18 cellular contexts compared by ENCODE assay signal in the genomic region with DNA sequence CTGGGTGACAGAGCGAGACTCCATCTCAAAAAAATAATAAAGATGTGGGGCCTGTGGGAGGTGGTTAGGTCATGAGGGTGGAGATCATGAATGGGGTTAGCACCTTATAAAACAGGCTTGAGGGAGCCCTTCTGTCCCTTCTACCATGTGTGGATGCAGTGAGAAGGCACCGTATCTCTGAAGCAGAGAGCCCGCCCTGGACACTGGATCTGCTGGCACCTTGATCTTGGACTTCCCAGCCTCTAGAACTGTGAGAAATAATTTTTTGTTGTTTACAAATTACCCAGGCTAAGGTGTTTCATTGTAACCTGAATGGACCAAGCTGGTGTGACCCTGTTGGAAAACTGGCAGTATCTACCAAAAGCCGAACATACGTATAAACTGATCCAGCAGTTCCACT.
"Had no signal": no experiment of that assay in that cellular context is flagged by ENCODE, and none has a peak within 500 bp of the region (broad histone marks: within the 10 kb centered on the region; RNA-seq: fewer than 3 reads in every experiment).

No MANE protein-coding gene starts in this region.

- H3K36me3 Mint-ChIP-seq: naive B cell had no signal

- H3K27me3 Mint-ChIP-seq: memory B cell, naive B cell had no signal

- DNase-seq: dermis blood vessel endothelial cell; effector memory CD4-positive, alpha-beta T cell; foreskin keratinocyte; heart left ventricle; kidney; mucosa of descending colon; naive B cell; nucleus accumbens; spleen; stimulated activated CD4-positive, alpha-beta T cell treated with anti-CD3 and anti-CD28 coated beads, Interleukin-4, amount 100 ng/mL, for 4 hours; stimulated activated naive CD4-positive, alpha-beta T cell treated with Interleukin-2 at 50 U/mL for 16 hours; stomach; thyroid gland; trophoblast cell had no signal

- H3K27ac Mint-ChIP-seq: memory B cell, nephron had no signal

- H3K9me3 Mint-ChIP-seq: memory B cell, mesothelial cell of epicardium, naive B cell, nephron had no signal

- ATAC-seq: foreskin keratinocyte, gastroesophageal sphincter, heart left ventricle, mucosa of descending colon had no signal

- H3K4me3 Mint-ChIP-seq: memory B cell, mesothelial cell of epicardium, naive B cell, nephron had no signal
